In genomic region chr3:49966233-49966942, GRCh38 we compare ENCODE assay signal across 26 cellular contexts. TPM values are rescaled to one million over a fixed set of nuclear protein-coding genes. Genes with fewer than 3 reads are reported as not detected.
DNase-seq lines count a peak whose midpoint lies in the region; ATAC-seq, FAIRE-seq and TF ChIP-seq lines count a peak whose summit lies in the region.
"Had no signal": no experiment of that assay in that cellular context is flagged by ENCODE, and none has a peak within 500 bp of the region (broad histone marks: within the 10 kb centered on the region; RNA-seq: fewer than 3 reads in every experiment).

No MANE protein-coding gene starts in this region.

- no peak for TF ChIP-seq POLR2A in testis (IDR thresholded peaks at IDR 0.05)

- H3K36me3 ChIP-seq in testis (ENCODE audit: low read depth, missing control alignments) (no peaks in the 10 kb centered on the region), right atrium auricular region (peaks cover 11% of the 10 kb centered on the region), small intestine (ENCODE audit: control insufficient read depth in 2 of 2, insufficient read depth in 2 of 2, low read length in 2 of 2) (no peaks in the 10 kb centered on the region)

- H3K4me3 Mint-ChIP-seq in activated naive CD8-positive, alpha-beta T cell treated with anti-CD3 and anti-CD28 coated beads, Interleukin-2, amount 50 U/mL, for 24 hours, result no peak overlapping the region
- no peak overlapping the region for H3K4me3 Mint-ChIP-seq in activated naive CD8-positive, alpha-beta T cell treated with anti-CD3 and anti-CD28 coated beads for 36 hours
- H3K4me3 Mint-ChIP-seq: activated T-cell treated with anti-CD3 and anti-CD28 coated beads, Interleukin-2, amount 50 U/mL, for 72 hours; CD4-positive, CD25-positive, alpha-beta regulatory T cell; HFFc6; natural killer cell treated with Interleukin-12 subunit alpha and Interleukin-12 subunit beta and Interleukin-15 and Interleukin-18, amount 100 ng/mL, for 72 hours had no signal

- peaks cover 27% of the 10 kb centered on the region for H3K36me3 Mint-ChIP-seq in activated naive CD8-positive, alpha-beta T cell treated with anti-CD3 and anti-CD28 coated beads, Interleukin-2, amount 50 U/mL, for 24 hours (ENCODE audit: low read depth)
- H3K36me3 Mint-ChIP-seq in activated naive CD8-positive, alpha-beta T cell treated with anti-CD3 and anti-CD28 coated beads for 36 hours, result peaks cover 7% of the 10 kb centered on the region
- H3K36me3 Mint-ChIP-seq: activated naive CD4-positive, alpha-beta T cell treated with anti-CD3 and anti-CD28 coated beads, Interleukin-2, amount 50 U/mL, for 72 hours had no signal

- H3K4me3 ChIP-seq in testis, result no peak overlapping the region
- H3K4me3 ChIP-seq in right atrium auricular region, result no peak overlapping the region
- no peak overlapping the region for H3K4me3 ChIP-seq in small intestine (ENCODE audit: low read depth in 1 of 2, low read length in 2 of 2)
- H3K4me3 ChIP-seq: SJCRH30, suprapubic skin had no signal

- H3K27me3 ChIP-seq in testis, result no peaks in the 10 kb centered on the region
- H3K27me3 ChIP-seq in right atrium auricular region, result no peaks in the 10 kb centered on the region
- no peaks in the 10 kb centered on the region for H3K27me3 ChIP-seq in small intestine (ENCODE audit: control insufficient read depth in 2 of 2, insufficient read depth in 2 of 2, low read length in 2 of 2)
- H3K27me3 ChIP-seq: SJCRH30, suprapubic skin had no signal

- H3K27ac Mint-ChIP-seq in activated naive CD8-positive, alpha-beta T cell treated with anti-CD3 and anti-CD28 coated beads, Interleukin-2, amount 50 U/mL, for 24 hours, result no peak overlapping the region
- H3K27ac Mint-ChIP-seq in activated naive CD8-positive, alpha-beta T cell treated with anti-CD3 and anti-CD28 coated beads for 36 hours, result no peak overlapping the region
- H3K27ac Mint-ChIP-seq: activated T-cell treated with anti-CD3 and anti-CD28 coated beads, Interleukin-2, amount 50 U/mL, for 72 hours; natural killer cell treated with Interleukin-12 subunit alpha and Interleukin-12 subunit beta and Interleukin-15 and Interleukin-18, amount 100 ng/mL, for 72 hours had no signal

- intact Hi-C loops in testis (cut with DNase I; ENCODE audit: low total_unique reads), result no loop called here

- H3K27ac ChIP-seq in testis, result peak overlapping the region; percentile 27 to 76
- H3K27ac ChIP-seq in right atrium auricular region, result no peak overlapping the region
- no peak overlapping the region for H3K27ac ChIP-seq in small intestine (ENCODE audit: low read depth in 1 of 2, low read length in 1 of 2)
- H3K27ac ChIP-seq: epithelial cell of prostate, SJCRH30, suprapubic skin had no signal

- no peak for TF ChIP-seq CTCF in testis (IDR thresholded peaks at IDR 0.05)
- TF ChIP-seq CTCF in right atrium auricular region (IDR thresholded peaks at IDR 0.05), result no peak

- 93 to 100% methylated on average over 1 of the region's 1 CpG for WGBS in testis, 2 donors
- WGBS in small intestine, 3 donors, result 89 to 100% (median 96%) methylated on average over 1 of the region's 1 CpG

- H3K4me1 Mint-ChIP-seq in activated naive CD8-positive, alpha-beta T cell treated with anti-CD3 and anti-CD28 coated beads, Interleukin-2, amount 50 U/mL, for 24 hours, result no peaks in the 10 kb centered on the region
- peaks cover 6% of the 10 kb centered on the region for H3K4me1 Mint-ChIP-seq in activated naive CD8-positive, alpha-beta T cell treated with anti-CD3 and anti-CD28 coated beads for 36 hours

- H3K27me3 Mint-ChIP-seq in activated naive CD8-positive, alpha-beta T cell treated with anti-CD3 and anti-CD28 coated beads, Interleukin-2, amount 50 U/mL, for 24 hours, result no peaks in the 10 kb centered on the region
- no peaks in the 10 kb centered on the region for H3K27me3 Mint-ChIP-seq in activated naive CD8-positive, alpha-beta T cell treated with anti-CD3 and anti-CD28 coated beads for 36 hours
- H3K27me3 Mint-ChIP-seq: CD4-positive, CD25-positive, alpha-beta regulatory T cell; natural killer cell treated with Interleukin-12 subunit alpha and Interleukin-12 subunit beta and Interleukin-15 and Interleukin-18, amount 100 ng/mL, for 72 hours; progenitor cell of endocrine pancreas had no signal

- H3K9me3 ChIP-seq in testis, result no peaks in the 10 kb centered on the region
- no peaks in the 10 kb centered on the region for H3K9me3 ChIP-seq in right atrium auricular region
- no peaks in the 10 kb centered on the region for H3K9me3 ChIP-seq in small intestine (ENCODE audit: control insufficient read depth, low read depth)
- H3K9me3 ChIP-seq: SJCRH30, suprapubic skin had no signal

- peak; percentile 63 for ATAC-seq in activated naive CD8-positive, alpha-beta T cell treated with anti-CD3 and anti-CD28 coated beads, Interleukin-2, amount 50 U/mL, for 24 hours
- ATAC-seq: activated naive CD4-positive, alpha-beta T cell treated with anti-CD3 and anti-CD28 coated beads, Interleukin-2, amount 50 U/mL, for 72 hours; activated T-cell treated with anti-CD3 and anti-CD28 coated beads, Interleukin-2, amount 50 U/mL, for 72 hours; natural killer cell treated with Interleukin-12 subunit alpha and Interleukin-12 subunit beta and Interleukin-15 and Interleukin-18, amount 100 ng/mL, for 72 hours had no signal

- peaks cover 34% of the 10 kb centered on the region for H3K4me1 ChIP-seq in testis
- H3K4me1 ChIP-seq in right atrium auricular region, result peaks cover 0 to 13% of the 10 kb centered on the region in 2 donors
- peaks cover 0 to 7% of the 10 kb centered on the region in 2 donors for H3K4me1 ChIP-seq in small intestine (ENCODE audit: control insufficient read depth in 2 of 2, insufficient read depth in 1 of 2, low read depth in 1 of 2, low read length in 1 of 2)
- H3K4me1 ChIP-seq: SJCRH30 had no signal

- H3K9me3 Mint-ChIP-seq in activated naive CD8-positive, alpha-beta T cell treated with anti-CD3 and anti-CD28 coated beads, Interleukin-2, amount 50 U/mL, for 24 hours, result no peaks in the 10 kb centered on the region
- H3K9me3 Mint-ChIP-seq in activated naive CD8-positive, alpha-beta T cell treated with anti-CD3 and anti-CD28 coated beads for 36 hours, result no peaks in the 10 kb centered on the region
- H3K9me3 Mint-ChIP-seq: activated naive CD4-positive, alpha-beta T cell treated with anti-CD3 and anti-CD28 coated beads, Interleukin-2, amount 50 U/mL, for 72 hours; activated T-cell treated with anti-CD3 and anti-CD28 coated beads, Interleukin-2, amount 50 U/mL, for 72 hours; CD4-positive, CD25-positive, alpha-beta regulatory T cell; HFFc6; natural killer cell treated with Interleukin-12 subunit alpha and Interleukin-12 subunit beta and Interleukin-15 and Interleukin-18, amount 100 ng/mL, for 72 hours had no signal

- no peak for FAIRE-seq in small intestine (lab: Jason Lieb, UNC)
- FAIRE-seq: frontal cortex had no signal

- no peak for DNase-seq in activated naive CD8-positive, alpha-beta T cell treated with anti-CD3 and anti-CD28 coated beads, Interleukin-2, amount 50 U/mL, for 24 hours
- DNase-seq in activated naive CD8-positive, alpha-beta T cell treated with anti-CD3 and anti-CD28 coated beads for 36 hours, result no peak
- DNase-seq in NCI-H69 (lab: John Stamatoyannopoulos, UW) (peak; percentile 36), glomerular visceral epithelial cell (ENCODE audit: extremely low spot score) (peak; percentile 15), testis (no peak), NCI-H2227 (lab: John Stamatoyannopoulos, UW; ENCODE audit: unreplicated experiment) (no peak), right atrium auricular region (ENCODE audit: low spot score) (no peak), small intestine (no peak)
- DNase-seq: activated CD4-positive, CD25-positive, alpha-beta regulatory T cell; activated T-cell treated with anti-CD3 and anti-CD28 coated beads, Interleukin-2, amount 50 U/mL, for 72 hours; CD4-positive, CD25-positive, alpha-beta regulatory T cell; dermis blood vessel endothelial cell; DMS53; HFFc6; Karpas-422; NCI-H1092 treated with DMSO at 0.1 percent for 48 hours; NCI-H2081 treated with DMSO at 0.1 percent for 48 hours; NCI-H526 treated with DMSO at 0.1 percent for 48 hours; OCI-M1; SJCRH30 had no signal

RNA-seq across cellular contexts. Expression of gene RBM6, which starts 26.4 kb away (rescaled TPM):
- 10 to 100 TPM; 59.5 to 64.8 TPM for total RNA-seq in activated naive CD8-positive, alpha-beta T cell treated with anti-CD3 and anti-CD28 coated beads for 36 hours
- total RNA-seq in testis (100 to 1,000 TPM; 212 to 229 TPM), right atrium auricular region (10 to 100 TPM; 34.6 to 38.0 TPM)
- polyA plus RNA-seq in testis (ENCODE audit: insufficient read depth, low read depth, low replicate concordance) (104 TPM), small intestine (100 to 1,000 TPM in 2 of 3 donors, 10 to 100 TPM in 1; 61.0 to 409 (median 207) TPM)

RNA-seq across cellular contexts. Expression of gene MON1A, which starts 36.8 kb away (rescaled TPM):
- 10 to 100 TPM; 11.7 to 12.2 TPM for total RNA-seq in activated naive CD8-positive, alpha-beta T cell treated with anti-CD3 and anti-CD28 coated beads for 36 hours
- total RNA-seq in testis, result 10 to 100 TPM; 16.4 to 17.3 TPM
- 23.9 TPM for polyA plus RNA-seq in testis (ENCODE audit: insufficient read depth, low read depth, low replicate concordance)
- 1 to 10 TPM; 8.4 to 9.4 TPM for total RNA-seq in right atrium auricular region
- 10 to 100 TPM; 28.6 to 48.1 (median 31.2) TPM for polyA plus RNA-seq in small intestine

Comparison
In these comparisons a context has a peak if more than half of its experiments do, and no peak if none do; other contexts are left out.
1. DNase-seq: peak in NCI-H69 (single experiment) and glomerular visceral epithelial cell (single experiment); none in activated naive CD8-positive, alpha-beta T cell treated with anti-CD3 and anti-CD28 coated beads, Interleukin-2, amount 50 U/mL, for 24 hours (single experiment), activated naive CD8-positive, alpha-beta T cell treated with anti-CD3 and anti-CD28 coated beads for 36 hours (single experiment), testis (single experiment), NCI-H2227 (single experiment), right atrium auricular region (single experiment) and small intestine (single experiment).
2. H3K27ac ChIP-seq: peak in testis (2 of 2); none in right atrium auricular region (0 of 2) and small intestine (0 of 2).